20 cellular contexts compared by ENCODE assay signal in the genomic region with DNA sequence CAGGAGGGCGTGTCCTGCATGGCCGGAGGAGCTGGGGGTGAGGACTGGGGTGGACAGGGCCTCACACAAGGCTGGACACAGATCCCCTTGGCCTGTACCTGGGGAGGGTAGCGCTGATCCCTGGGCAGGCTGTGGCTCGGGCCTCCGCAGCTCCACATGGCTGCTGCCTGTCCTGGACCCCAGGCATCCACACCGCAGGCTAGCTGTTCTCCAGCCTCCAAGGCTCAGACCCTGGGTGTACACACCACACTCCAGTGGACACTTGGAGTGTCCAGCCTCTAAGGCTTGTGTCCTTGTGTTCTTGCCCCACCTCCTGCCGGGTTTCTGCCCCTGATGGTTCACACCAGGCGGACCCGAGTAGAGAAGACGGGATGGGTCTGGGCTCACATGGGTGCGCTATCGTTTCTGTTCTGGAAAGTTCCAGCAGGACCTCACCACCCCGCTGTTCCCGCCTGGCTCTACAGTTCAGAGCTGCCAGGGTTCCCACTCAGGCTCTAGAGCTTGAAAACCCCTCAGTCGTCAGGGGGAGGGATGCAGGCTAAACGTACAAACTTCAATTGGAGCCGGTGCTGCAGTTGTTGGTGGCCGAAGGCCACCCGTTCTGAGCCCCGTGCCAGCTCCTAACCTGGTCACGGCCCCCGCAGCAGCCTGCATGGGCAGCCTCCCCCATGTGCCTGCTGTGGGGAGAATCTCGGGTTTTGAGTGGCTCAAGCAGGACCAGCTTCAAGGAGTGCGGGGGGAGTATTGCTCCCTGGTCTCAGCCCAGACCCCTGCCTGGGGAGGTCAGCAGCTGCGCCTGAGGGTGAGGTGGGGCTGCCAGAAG.
"Had no signal": no experiment of that assay in that cellular context is flagged by ENCODE, and none has a peak within 500 bp of the region (broad histone marks: within the 10 kb centered on the region; RNA-seq: fewer than 3 reads in every experiment).

No MANE protein-coding gene starts in this region.

- H3K27ac ChIP-seq: body of pancreas, esophagus squamous epithelium, hepatocyte, lower lobe of right lung, neutrophil, pancreas, spleen, thyroid gland, VCaP had no signal

- FAIRE-seq: pancreas had no signal

- H3K36me3 ChIP-seq: esophagus squamous epithelium, lower lobe of right lung, neutrophil, pancreas, spleen, thyroid gland had no signal

- H3K27me3 ChIP-seq: body of pancreas, hepatocyte, pancreas, thyroid gland had no signal

- DNase-seq: activated CD4-positive, alpha-beta T cell treated with anti-CD3 and anti-CD28 coated beads, Interleukin-2, amount 50 U/mL, for 1 hour; activated CD4-positive, CD25-positive, alpha-beta regulatory T cell treated with anti-CD3 and anti-CD28 coated beads, Interleukin-2, amount 50 U/mL, for 72 hours; activated CD8-positive, alpha-beta memory T cell treated with anti-CD3 and anti-CD28 coated beads, Interleukin-2, amount 50 U/mL, for 4 hours; activated naive CD4-positive, alpha-beta T cell treated with anti-CD3 and anti-CD28 coated beads for 36 hours; activated T-cell treated with anti-CD3 and anti-CD28 coated beads, Interleukin-2, amount 50 U/mL, for 4 hours; body of pancreas; effector memory CD8-positive, alpha-beta T cell; esophagus squamous epithelium; left colon; lower lobe of right lung; natural killer cell; spleen; stimulated activated CD4-positive, alpha-beta T cell treated with anti-CD3 and anti-CD28 coated beads, Interleukin-4, amount 100 ng/mL, for 4 hours; T-helper 2 cell; thyroid gland had no signal

- ATAC-seq: activated T-cell treated with anti-CD3 and anti-CD28 coated beads, Interleukin-2, amount 50 U/mL, for 4 hours; body of pancreas; effector memory CD8-positive, alpha-beta T cell; lower lobe of right lung; natural killer cell; pancreas; sciatic nerve had no signal

- H3K9me3 ChIP-seq: body of pancreas, esophagus squamous epithelium, lower lobe of right lung, neutrophil, pancreas, spleen, thyroid gland had no signal

- H3K4me3 ChIP-seq: body of pancreas, esophagus squamous epithelium, hepatocyte, lower lobe of right lung, pancreas, spleen, thyroid gland had no signal

- H3K4me1 ChIP-seq: body of pancreas, lower lobe of right lung, pancreas, thyroid gland had no signal
